In genomic region chr1:66331641-66332523, GRCh38 we compare ENCODE assay signal across 8 cellular contexts.
DNase-seq lines count a peak whose midpoint lies in the region; ATAC-seq and TF ChIP-seq lines count a peak whose summit lies in the region.

No MANE protein-coding gene starts in this region.

- H3K4me1 ChIP-seq in A673 (ENCODE audit: insufficient read depth, low read length, poor library complexity, severe bottlenecking), result peaks cover 50% of the 10 kb centered on the region
- H3K4me1 ChIP-seq in upper lobe of left lung, result peaks cover 30 to 57% (median 41%) of the 10 kb centered on the region in 4 donors

- H3K27ac ChIP-seq in A673 (ENCODE audit: low read depth, low read length, poor library complexity, severe bottlenecking) (peak overlapping the region; percentile 84), upper lobe of left lung (peak overlapping the region; percentile 85 to 91 (median 90))

- peak; percentile 24 for ATAC-seq in GM19025 (IDR thresholded peaks at IDR 0.05; ENCODE audit: low read depth, unreplicated experiment)
- peak; percentile 74 to 75 for ATAC-seq in upper lobe of left lung (ENCODE audit: low FRiP score in 2 of 2)

- TF ChIP-seq POLR2A in upper lobe of left lung (IDR thresholded peaks at IDR 0.05), result peak in 3 of 4 donors; percentile 20 to 88 (median 48)

- no TSS peak for BruUV-seq in A673 (replicated peaks; lab: Mats Ljungman, UMichigan)

- in situ Hi-C loops in GM13976 (cut with MboI; ENCODE audit: low sequenced_read_pairs, unreplicated experiment), result loop anchor here (25.0 kb wide), 1 partner anchor 605 kb away; no protein-coding TSS in a partner anchor

- POLR2A ChIA-PET in A673 (lab: Charles Lee; ENCODE audit: low non-redundant PET), result interaction anchor here (1.6 kb wide), 1 partner anchor 60 kb away, joined by 4 read pairs; no protein-coding TSS in a partner anchor

- H3K27me3 ChIP-seq in A673 (replicated peaks; ENCODE audit: insufficient read depth, low read depth, low read length, poor library complexity) (no peaks in the 10 kb centered on the region), upper lobe of left lung (no peaks in the 10 kb centered on the region)

- H3K9me3 ChIP-seq in A673 (ENCODE audit: low read depth, low read length, poor library complexity, severe bottlenecking) (no peaks in the 10 kb centered on the region), upper lobe of left lung (no peaks in the 10 kb centered on the region)

- WGBS in upper lobe of left lung, 2 donors, result 0 to 3% methylated on average over 14 to 17 of the region's 17 CpGs

- CTCF ChIA-PET in A673 (lab: Charles Lee), result interaction anchor here (0.6 to 1.1 kb wide), 3 partner anchors 28 to 114 kb away, joined by 3 read pairs; no protein-coding TSS in a partner anchor

- intact Hi-C loops in A673 (cut with micrococcal nuclease; ENCODE audit: unreplicated experiment), result loop anchor here (1.0 to 10.0 kb wide), 3 partner anchors 61 to 113 kb away; no protein-coding TSS in a partner anchor

- no peaks in the 10 kb centered on the region for H3K9me3 Mint-ChIP-seq in neural crest cell

- H3K36me3 ChIP-seq in A673 (ENCODE audit: insufficient read depth, low read length, poor library complexity, severe bottlenecking) (no peaks in the 10 kb centered on the region), upper lobe of left lung (no peaks in the 10 kb centered on the region)

- peak overlapping the region; percentile 54 for H3K4me3 ChIP-seq in A673 (ENCODE audit: low read depth, low read length, poor library complexity, severe bottlenecking)
- H3K4me3 ChIP-seq in fibroblast of villous mesenchyme (ENCODE audit: low read depth, low read length), result peak overlapping the region; percentile 77
- H3K4me3 ChIP-seq in upper lobe of left lung, result peak overlapping the region; percentile 43 to 64 (median 56)

- TF ChIP-seq EP300 in upper lobe of left lung (IDR thresholded peaks at IDR 0.05), result peak in 1 of 4 donors; percentile 38

- TF ChIP-seq CTCF in A673 (conservative IDR thresholded peaks at IDR 0.05; ENCODE audit: low read depth, low read length), result 0 out of 2 replicates have a peak, but pooled peaks have one; percentile 21
- peak; percentile 43 for TF ChIP-seq CTCF in fibroblast of villous mesenchyme (IDR thresholded peaks at IDR 0.05; ENCODE audit: insufficient read depth, low read depth, low read length)
- TF ChIP-seq CTCF in neural crest cell (conservative IDR thresholded peaks at IDR 0.05), result peak; percentile 51
- TF ChIP-seq CTCF in upper lobe of left lung (IDR thresholded peaks at IDR 0.05), result peak in 4 of 6 experiments; percentile 45 to 67 (median 58)
- TF ChIP-seq CTCF in GM13976 (IDR thresholded peaks at IDR 0.05; ENCODE audit: borderline replicate concordance, control extremely low read depth, extremely low read depth, insufficient read depth, missing control alignments), result no peak

- no peaks in the 10 kb centered on the region for H3K36me3 Mint-ChIP-seq in neural crest cell (ENCODE audit: low read depth)

- H3K4me3 Mint-ChIP-seq in neural crest cell, result peak overlapping the region; percentile 94

- DNase-seq in A673 (ENCODE audit: low spot score) (peak; percentile 89), NAMALWA (ENCODE audit: low spot score) (peak; percentile 57), fibroblast of villous mesenchyme (ENCODE audit: low read depth) (peak; percentile 94), neural crest cell (ENCODE audit: low read depth, low spot score) (peak; percentile 46), upper lobe of left lung (peak in 1 of 2 donors; percentile 77), GM13976 (ENCODE audit: low spot score) (no peak)
- DNase-seq in activated T-cell treated with anti-CD3 and anti-CD28 coated beads, Interleukin-2, amount 50 U/mL, for 48 hours, result peak; percentile 73

- H3K4me1 Mint-ChIP-seq in neural crest cell, result peaks cover 62% of the 10 kb centered on the region

- no peaks in the 10 kb centered on the region for H3K27me3 Mint-ChIP-seq in neural crest cell (ENCODE audit: low read depth)

- H3K27ac Mint-ChIP-seq in neural crest cell (ENCODE audit: unreplicated experiment), result peak overlapping the region; percentile 97
